ENCODE assay signal across 9 cellular contexts in genomic region chr6:46990818-46991510, GRCh38. TPM values are rescaled to one million over a fixed set of nuclear protein-coding genes. Genes with fewer than 3 reads are reported as not detected.
A peak's percentile ranks its signal among the peaks of the same experiment; 100 is the strongest.
DNase-seq lines count a peak whose midpoint lies in the region; ATAC-seq, FAIRE-seq and TF ChIP-seq lines count a peak whose summit lies in the region.
"Not testable (repeated sequence)": the region's sequence is repeated elsewhere in the genome, so short reads cannot be mapped to it uniquely, and the experiment has no call there.
"Had no signal": no experiment of that assay in that cellular context is flagged by ENCODE, and none has a peak within 500 bp of the region (broad histone marks: within the 10 kb centered on the region; RNA-seq: fewer than 3 reads in every experiment).

No MANE protein-coding gene starts in this region.

- H3K27ac ChIP-seq in GM12878 (ENCODE audit: control insufficient read depth, insufficient read depth), result not testable (repeated sequence)
- H3K27ac ChIP-seq in stomach, result peak overlapping the region in 4 of 5 donors; percentile 47 to 72 (median 57)

- H3K27me3 ChIP-seq in H7 (ENCODE audit: control insufficient read depth, insufficient read depth, low read length); GM12878 (replicated peaks in 1 of 2; ENCODE audit: control insufficient read depth in 2 of 2, insufficient read depth in 2 of 2, low read length in 1 of 2); stomach: not testable (repeated sequence)

- in situ Hi-C loops in GM12878 (cut with MboI), result not testable (repeated sequence)

- TF ChIP-seq RAD21 in GM12878 (IDR thresholded peaks at IDR 0.05; ENCODE audit: insufficient read depth, low read depth, low read length), result peak; percentile 51

- TF ChIP-seq CTCF in GM12878 (IDR thresholded peaks at IDR 0.05 in 2 of 3, conservative IDR thresholded peaks at IDR 0.05 in 1 of 3; ENCODE audit: control insufficient read depth in 2 of 3, extremely low read depth in 1 of 3, insufficient read depth in 1 of 3, low read depth in 3 of 3, low read length in 3 of 3) (peak; percentile 25 to 37 (median 28); a peak in 4 of 6 replicates), stomach (IDR thresholded peaks at IDR 0.05) (peak in 5 of 7 experiments; percentile 45 to 75 (median 72))

- RAD21 ChIA-PET in GM12878 (lab: Charles Lee; ENCODE audit: unreplicated experiment), result not testable (repeated sequence)

- not testable (repeated sequence) for H3K9ac ChIP-seq in GM12878 (ENCODE audit: control insufficient read depth, insufficient read depth, low read length)

- not testable (repeated sequence) for FAIRE-seq in GM12878 (lab: Jason Lieb, UNC); frontal cortex (lab: Jason Lieb, UNC)

- 23% methylated on average over 6 of the region's 6 CpGs for WGBS in GM12878 (ENCODE audit: insufficient coverage, insufficient replicate concordance, low lambda C conversion rate, missing lambda C conversion rate)
- WGBS in stomach, 5 donors, result 22 to 42% (median 28%) methylated on average over 6 of the region's 6 CpGs

- TF ChIP-seq EP300 in GM12878 (IDR thresholded peaks at IDR 0.05; ENCODE audit: borderline replicate concordance in 1 of 2, control insufficient read depth in 1 of 2, low read depth in 2 of 2, low read length in 2 of 2); stomach (IDR thresholded peaks at IDR 0.05): not testable (repeated sequence)

- TF ChIP-seq POLR2A in GM12878 (IDR thresholded peaks at IDR 0.05; ENCODE audit: low read depth, low read length); stomach (IDR thresholded peaks at IDR 0.05): not testable (repeated sequence)

- H3K79me2 ChIP-seq in GM12878 (ENCODE audit: control insufficient read depth, insufficient read depth, low read length), result not testable (repeated sequence)

- not testable (repeated sequence) for H3K9me3 ChIP-seq in GM12878 (replicated peaks; ENCODE audit: control insufficient read depth, insufficient read depth, low read length); stomach

- H3K4me1 ChIP-seq in GM12878 (ENCODE audit: control insufficient read depth, insufficient read depth, low read length), result not testable (repeated sequence)
- peaks cover 18 to 26% (median 24%) of the 10 kb centered on the region in 4 donors for H3K4me1 ChIP-seq in stomach

- BruUV-seq in GM12878 (replicated peaks; lab: Mats Ljungman, UMichigan), result not testable (repeated sequence)

- not testable (repeated sequence) for H3K36me3 ChIP-seq in H7 (replicated peaks; ENCODE audit: control insufficient read depth, insufficient read depth, low read length); GM12878 (ENCODE audit: control insufficient read depth in 2 of 2, insufficient read depth in 2 of 2, low read length in 1 of 2); stomach

- not testable (repeated sequence) for H4K20me1 ChIP-seq in GM12878 (ENCODE audit: control insufficient read depth, insufficient read depth)

- ATAC-seq in GM12878, result 0 out of 3 replicates have a peak, but pooled peaks have one; percentile 34

- DNase-seq in CMK (ENCODE audit: low read depth) (peak; percentile 4), H7 (peak; percentile 42), NCI-H1694 (lab: John Stamatoyannopoulos, UW) (peak; percentile 57), OCI-M1 (lab: John Stamatoyannopoulos, UW) (peak; percentile 78), frontal cortex (ENCODE audit: low spot score in 2 of 2) (peak; percentile 14 to 34), medulla oblongata (ENCODE audit: extremely low spot score) (peak; percentile 80), stomach (peak; percentile 35)
- not testable (repeated sequence) for DNase-seq in GM12878 (ENCODE audit: low read depth, low spot score)

- H3K4me2 ChIP-seq in GM12878 (ENCODE audit: control insufficient read depth, insufficient read depth), result not testable (repeated sequence)

- intact Hi-C loops in GM12878 (cut with micrococcal nuclease; ENCODE audit: unreplicated experiment), result loop anchor here (1.0 to 10.0 kb wide), 2 partner anchors 143 to 566 kb away; no protein-coding TSS in a partner anchor
- intact Hi-C loops in stomach (cut with DNase I; ENCODE audit: low total_unique reads), result loop anchor here (10.0 kb wide), 1 partner anchor 146 kb away; no protein-coding TSS in a partner anchor

- H3K4me3 ChIP-seq in H7 (ENCODE audit: insufficient read depth, low read depth, low read length); GM12878; stomach: not testable (repeated sequence)

- CTCF ChIA-PET in GM12878 (lab: Yijun Ruan, JAX), result interaction anchor here (0.7 to 0.9 kb wide), 2 partner anchors 572 to 574 kb away, joined by 3 read pairs; no protein-coding TSS in a partner anchor

- H2AFZ ChIP-seq in GM12878 (ENCODE audit: control insufficient read depth, low read depth, low read length), result not testable (repeated sequence)

- POLR2A ChIA-PET in GM12878 (lab: Charles Lee), result not testable (repeated sequence)

- SMC1A ChIA-PET in GM12878 (lab: Charles Lee; ENCODE audit: uncharacterized antibody, unreplicated experiment), result not testable (repeated sequence)

RNA-seq across cellular contexts. Expression of gene ADGRF1, which starts 51.2 kb away (rescaled TPM):
- total RNA-seq in H7 (2014; rRNA removed; shearing (Covaris generic)), result not detected in 2 replicates
- not detected in 2 replicates for total RNA-seq in GM12878 (2013; cell fraction: nucleolus; rRNA removed)
- total RNA-seq in GM12878 (2014; rRNA removed) (not detected in 2 replicates), GM12878 (2014; rRNA removed; fragmentation: Illumina TruSeq; extraction: Trizol) (not detected in 2 replicates), GM12878 (2021) (0.05 and 0.08 TPM in 2 replicates), frontal cortex (not detected), stomach (1 to 10 TPM in 3 of 5 donors, under 1 TPM in 1, not detected in 1; under 0.01 to 2.3 (median 1.8) TPM)
- polyA plus RNA-seq in GM12878 (2011; ENCODE audit: low read depth), result not detected
- polyA plus RNA-seq in GM12878 (2011; rRNA removed) (not detected in 2 replicates), GM12878 (2014; fragmentation: Illumina TruSeq; extraction: Trizol) (not detected in 2 replicates), GM12878 (2014; fragmentation: Nextera tagmentation; extraction: Ambion mirVana) (not detected), GM12878 (2014; rRNA removed) (not detected in 2 replicates), GM12878 (2016; fragmentation: Nextera tagmentation; extraction: Ambion mirVana) (not detected), stomach (10 to 100 TPM in 1 of 3 donors, 1 to 10 TPM in 2; 1.5 to 13.0 (median 2.0) TPM)
- polyA plus RNA-seq in GM12878 (2011; cell fraction: cytosol; rRNA removed), result not detected in 2 replicates
- polyA plus RNA-seq in GM12878 (2011; cell fraction: nucleus; rRNA removed), result not detected in 2 replicates
- not detected in 2 replicates for polyA plus RNA-seq in GM12878 (2012)
- polyA minus RNA-seq in GM12878 (2011; rRNA and poly(A)+ RNA removed), result not detected in 2 replicates
- polyA minus RNA-seq in GM12878 (2011; cell fraction: cytosol; rRNA and poly(A)+ RNA removed), result not detected in 2 replicates
- polyA minus RNA-seq in GM12878 (2011; cell fraction: nucleus; rRNA and poly(A)+ RNA removed), result not detected in 2 replicates
- total RNA-seq: activated naive CD8-positive, alpha-beta T cell treated with anti-CD3 and anti-CD28 coated beads for 36 hours had no signal
